7 cellular contexts compared by ENCODE assay signal in genomic region chr6:10722820-10723651, GRCh38.
DNase-seq lines count a peak whose midpoint lies in the region; ATAC-seq and TF ChIP-seq lines count a peak whose summit lies in the region.

TSS of gene TMEM14C (plus strand) at chr6:10723070. CDS start at chr6:10724614, 1,544 bp downstream.

- peak within 1 kb of the TSS; percentile 58 for H3K4me3 ChIP-seq in astrocyte of the spinal cord (ENCODE audit: low read depth, low read length)
- H3K4me3 ChIP-seq in retinal pigment epithelial cell (ENCODE audit: low read length): peak within 1 kb of the TSS; percentile 84

- TF ChIP-seq CTCF in astrocyte of the spinal cord (IDR thresholded peaks at IDR 0.05; ENCODE audit: low read depth, low read length) (no peak), retinal pigment epithelial cell (conservative IDR thresholded peaks at IDR 0.05; ENCODE audit: low read depth, low read length) (no peak)

- ATAC-seq in GM18505 (IDR thresholded peaks at IDR 0.05; ENCODE audit: unreplicated experiment): peak; percentile 96
- peak; percentile 97 for ATAC-seq in HG02973 (IDR thresholded peaks at IDR 0.05; ENCODE audit: unreplicated experiment)

- in situ Hi-C loops in astrocyte of the spinal cord (cut with HindIII; ENCODE audit: low sequenced_read_pairs): no loop called here

- peak; percentile 82 for TF ChIP-seq POLR2A in GM18505 (IDR thresholded peaks at IDR 0.05; ENCODE audit: borderline replicate concordance, extremely low read depth, insufficient read depth, insufficient read length)

- DNase-seq in NCI-H2029 (lab: John Stamatoyannopoulos, UW) (peak; percentile 99), T1000 (lab: John Stamatoyannopoulos, UW) (peak; percentile 94), astrocyte of the spinal cord (ENCODE audit: low read depth, low spot score) (peak; percentile 99), hippocampal formation (lab: John Stamatoyannopoulos, UW) (peak; percentile 97 to 98), retinal pigment epithelial cell (ENCODE audit: low read depth) (peak; percentile 91)

Comparison
In these comparisons a context has a peak if more than half of its experiments do, and no peak if none do; other contexts are left out.
1. Peak in every context shown above with its lines: DNase-seq, ATAC-seq and H3K4me3 ChIP-seq.